8 cellular contexts compared by ENCODE assay signal in genomic region chr6:53348436-53349208, GRCh38. TPM values are rescaled to one million over a fixed set of nuclear protein-coding genes. Genes with fewer than 3 reads are reported as not detected.
A peak's percentile ranks its signal among the peaks of the same experiment; 100 is the strongest.
DNase-seq lines count a peak whose midpoint lies in the region; ATAC-seq and TF ChIP-seq lines count a peak whose summit lies in the region.

A gene with protein sequence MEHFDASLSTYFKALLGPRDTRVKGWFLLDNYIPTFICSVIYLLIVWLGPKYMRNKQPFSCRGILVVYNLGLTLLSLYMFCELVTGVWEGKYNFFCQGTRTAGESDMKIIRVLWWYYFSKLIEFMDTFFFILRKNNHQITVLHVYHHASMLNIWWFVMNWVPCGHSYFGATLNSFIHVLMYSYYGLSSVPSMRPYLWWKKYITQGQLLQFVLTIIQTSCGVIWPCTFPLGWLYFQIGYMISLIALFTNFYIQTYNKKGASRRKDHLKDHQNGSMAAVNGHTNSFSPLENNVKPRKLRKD (minus strand): TSS chr6:53348950. CDS start chr6:53295699, 53,251 bp downstream.

- no peaks in the 10 kb centered on the region for H3K9me3 Mint-ChIP-seq in activated CD4-positive, alpha-beta T cell treated with anti-CD3 and anti-CD28 coated beads for 36 hours (ENCODE audit: low read depth)

- POLR2A ChIA-PET in activated CD4-positive, alpha-beta T cell treated with anti-CD3 and anti-CD28 coated beads for 36 hours (lab: Charles Lee): interaction anchor here (0.7 to 1.5 kb wide), 2 partner anchors 25 to 199 kb away, joined by 3 to 10 read pairs; no protein-coding TSS in a partner anchor

- peak within 1 kb of the TSS; percentile 93 for H3K4me3 Mint-ChIP-seq in activated CD4-positive, alpha-beta T cell treated with anti-CD3 and anti-CD28 coated beads for 36 hours

- H3K27me3 Mint-ChIP-seq in activated CD4-positive, alpha-beta T cell treated with anti-CD3 and anti-CD28 coated beads for 36 hours: no peaks in the 10 kb centered on the region

- CTCF ChIA-PET in activated CD4-positive, alpha-beta T cell treated with anti-CD3 and anti-CD28 coated beads for 36 hours (lab: Charles Lee): interaction anchor here (0.7 to 3.9 kb wide), 6 partner anchors 14 to 984 kb away, joined by 3 to 14 read pairs (median 3); no protein-coding TSS in a partner anchor

- H3K4me3 ChIP-seq in AG10803 (ENCODE audit: low read length): peak within 1 kb of the TSS; percentile 86
- H3K4me3 ChIP-seq in choroid plexus epithelial cell (ENCODE audit: low read depth, low read length): peak within 1 kb of the TSS; percentile 82

- ATAC-seq in GM19043 (IDR thresholded peaks at IDR 0.05; ENCODE audit: low read depth, unreplicated experiment) (peak; percentile 62), HG03432 (IDR thresholded peaks at IDR 0.05; ENCODE audit: unreplicated experiment) (peak; percentile 79), left colon (peak; percentile 84)
- peak; percentile 79 for ATAC-seq in activated CD4-positive, alpha-beta T cell treated with anti-CD3 and anti-CD28 coated beads for 36 hours

- TF ChIP-seq CTCF in AG10803 (conservative IDR thresholded peaks at IDR 0.05; ENCODE audit: low read length) (no peak), choroid plexus epithelial cell (conservative IDR thresholded peaks at IDR 0.05; ENCODE audit: low read depth, low read length) (no peak)

- H3K27ac Mint-ChIP-seq in activated CD4-positive, alpha-beta T cell treated with anti-CD3 and anti-CD28 coated beads for 36 hours: peak within 1 kb of the TSS; percentile 91

- intact Hi-C loops in activated CD4-positive, alpha-beta T cell treated with anti-CD3 and anti-CD28 coated beads for 36 hours (cut with DNase I, micrococcal nuclease): loop anchor here (1.0 to 10.0 kb wide), 8 partner anchors 11 to 1064 kb away; partner anchors contain the start of genes FBXO9 (in 1 of the 2), GCLC (in 1 of the 2) and MCM3 (in 1 of the 2)
- intact Hi-C loops in left colon (cut with DNase I, micrococcal nuclease): no loop called here

- DNase-seq in AG10803 (ENCODE audit: low read depth): peak; percentile 98
- peak; percentile 100 for DNase-seq in NCI-H510A treated with DMSO at 0.1 percent for 48 hours (lab: John Stamatoyannopoulos, UW)
- peak; percentile 99 for DNase-seq in activated CD4-positive, alpha-beta T cell treated with anti-CD3 and anti-CD28 coated beads for 36 hours
- peak; percentile 99 for DNase-seq in choroid plexus epithelial cell (ENCODE audit: low read depth)
- peak; percentile 97 for DNase-seq in left colon
- DNase-seq in stimulated activated CD4-positive, alpha-beta T cell treated with anti-CD3 and anti-CD28 coated beads, Interleukin-1b, Interleukin-23, amount 100 ng/mL, for 48 hours: peak; percentile 97

- H3K36me3 Mint-ChIP-seq in activated CD4-positive, alpha-beta T cell treated with anti-CD3 and anti-CD28 coated beads for 36 hours (ENCODE audit: low read depth): peaks cover 28% of the 10 kb centered on the region

- H3K4me1 Mint-ChIP-seq in activated CD4-positive, alpha-beta T cell treated with anti-CD3 and anti-CD28 coated beads for 36 hours: peaks cover 46% of the 10 kb centered on the region

RNA-seq across cellular contexts. Expression of the gene that starts here (rescaled TPM):
- 100 to 1,000 TPM in 1 of 2 experiments, 10 to 100 TPM in 1; 98.1 to 106 TPM for total RNA-seq in activated CD4-positive, alpha-beta T cell treated with anti-CD3 and anti-CD28 coated beads for 36 hours
- 10 to 100 TPM; 21.8 to 26.7 TPM for total RNA-seq in left colon

Comparison
In these comparisons a context has a peak if more than half of its experiments do, and no peak if none do; other contexts are left out.
1. Peak in every context shown above with its lines: DNase-seq, ATAC-seq and H3K4me3 ChIP-seq.
2. intact Hi-C loops: an anchor here in activated CD4-positive, alpha-beta T cell treated with anti-CD3 and anti-CD28 coated beads for 36 hours (1.0 to 10.0 kb wide); none called in left colon.